Comparison of ENCODE assay signal across 8 cellular contexts in genomic region chr1:112957133-112957812, GRCh38. TPM values are rescaled to one million over a fixed set of nuclear protein-coding genes. Genes with fewer than 3 reads are reported as not detected.
A peak's percentile ranks its signal among the peaks of the same experiment; 100 is the strongest.
DNase-seq lines count a peak whose midpoint lies in the region; ATAC-seq and TF ChIP-seq lines count a peak whose summit lies in the region.

No MANE protein-coding gene starts in this region.

- peak overlapping the region; percentile 43 to 99 (median 95) for H3K27ac Mint-ChIP-seq in CD8-positive, alpha-beta memory T cell

- no peaks in the 10 kb centered on the region for H3K27me3 Mint-ChIP-seq in CD8-positive, alpha-beta memory T cell

- peak overlapping the region; percentile 90 to 100 (median 99) for H3K4me3 Mint-ChIP-seq in CD8-positive, alpha-beta memory T cell

- no peak overlapping the region for H3K9ac ChIP-seq in trophoblast cell (ENCODE audit: low read length)

- BruUV-seq in Panc1 (replicated peaks; lab: Mats Ljungman, UMichigan): no TSS peak

- no peak overlapping the region for H4K12ac ChIP-seq in trophoblast cell (ENCODE audit: low read depth, low read length)

- TF ChIP-seq CTCF in Panc1 (IDR thresholded peaks at IDR 0.05): no peak

- no peaks in the 10 kb centered on the region for H3K36me3 ChIP-seq in CD8-positive, alpha-beta memory T cell (ENCODE audit: insufficient read depth, low read length)
- H3K36me3 ChIP-seq in Panc1 (ENCODE audit: control insufficient read depth, insufficient read depth, low read length) (no peaks in the 10 kb centered on the region; the same call in 1 of the 2 replicates), trophoblast cell (ENCODE audit: control insufficient read depth in 1 of 2, insufficient read depth in 2 of 2, low read length in 2 of 2) (no peaks in the 10 kb centered on the region)

- in situ Hi-C loops in Panc1 (cut with HindIII; ENCODE audit: low pct_unique_long_range_greater_than_20kb, low sequenced_read_pairs): no loop called here

- H2AK5ac ChIP-seq in trophoblast cell (ENCODE audit: low read length): no peak overlapping the region

- CTCF ChIA-PET in CD8-positive, alpha-beta memory T cell (lab: Charles Lee): interaction anchor here (2.6 kb wide), 1 partner anchor 115 kb away, joined by 15 read pairs; the partner anchor contains the start of gene LRIG2
- CTCF ChIA-PET in Panc1 (lab: Charles Lee): no interaction called here

- peak overlapping the region; percentile 18 for H4K8ac ChIP-seq in trophoblast cell (ENCODE audit: low read depth, low read length)

- no peak overlapping the region for H3K18ac ChIP-seq in trophoblast cell (ENCODE audit: low read length)

- no peak overlapping the region for H2BK120ac ChIP-seq in trophoblast cell (ENCODE audit: insufficient read depth, low read length, poor library complexity)

- peak overlapping the region; percentile 42 for H3K4ac ChIP-seq in trophoblast cell (ENCODE audit: low read depth, low read length)

- POLR2A ChIA-PET in CD8-positive, alpha-beta memory T cell (lab: Charles Lee): interaction anchor here (0.6 kb wide), 1 partner anchor 126 kb away, joined by 4 read pairs; no protein-coding TSS in a partner anchor
- POLR2A ChIA-PET in Panc1 (lab: Charles Lee): no interaction called here

- peak overlapping the region; percentile 48 for H2AFZ ChIP-seq in trophoblast cell (ENCODE audit: insufficient read depth, low read length, poor library complexity)

- no peaks in the 10 kb centered on the region for H3K27me3 ChIP-seq in CD8-positive, alpha-beta memory T cell (ENCODE audit: insufficient read depth, low read length, poor library complexity, severe bottlenecking)
- H3K27me3 ChIP-seq in Panc1 (ENCODE audit: control insufficient read depth, insufficient read depth, low read length) (no peaks in the 10 kb centered on the region), trophoblast cell (ENCODE audit: insufficient read depth, low read length) (no peaks in the 10 kb centered on the region)

- peak overlapping the region; percentile 76 for H3K4me3 ChIP-seq in CD8-positive, alpha-beta memory T cell (ENCODE audit: low read length)
- H3K4me3 ChIP-seq in Panc1 (ENCODE audit: low read depth in 2 of 2, low read length in 2 of 2) (peak overlapping the region; percentile 81 to 87), trophoblast cell (ENCODE audit: low read depth, low read length) (peak overlapping the region; percentile 89)

- no CpG with 5 or more reads among the region's 11 CpGs for WGBS in trophoblast cell (ENCODE audit: extremely low coverage, insufficient coverage, insufficient read length)

- no peak overlapping the region for H3K14ac ChIP-seq in trophoblast cell (ENCODE audit: low read length)

- no peak overlapping the region for H2BK5ac ChIP-seq in trophoblast cell (ENCODE audit: low read depth, low read length, poor library complexity)

- H3K4me1 Mint-ChIP-seq in CD8-positive, alpha-beta memory T cell: peaks cover 55 to 72% (median 67%) of the 10 kb centered on the region in 3 donors

- H3K4me2 ChIP-seq in trophoblast cell (ENCODE audit: low read length): peak overlapping the region; percentile 98

- H3K23ac ChIP-seq in trophoblast cell (ENCODE audit: low read length): no peak overlapping the region

- peak; percentile 6 to 54 (median 47) for DNase-seq in CD8-positive, alpha-beta memory T cell
- peak; percentile 36 for DNase-seq in Panc1 (ENCODE audit: low read depth, low spot score)
- peak; percentile 73 for DNase-seq in activated effector memory CD4-positive, alpha-beta T cell treated with anti-CD3 and anti-CD28 coated beads, Interleukin-2, amount 50 U/mL, for 16 hours
- DNase-seq in head of caudate nucleus: peak in 28 of 42 donors; percentile 6 to 69 (median 27)
- no peak for DNase-seq in trophoblast cell

- peaks cover 32% of the 10 kb centered on the region for H3K4me1 ChIP-seq in CD8-positive, alpha-beta memory T cell (ENCODE audit: insufficient read depth, low read length)
- H3K4me1 ChIP-seq in Panc1 (ENCODE audit: control insufficient read depth, insufficient read depth, low read length): peaks cover 5% of the 10 kb centered on the region; the same call in 1 of the 2 replicates
- H3K4me1 ChIP-seq in trophoblast cell (ENCODE audit: control insufficient read depth in 1 of 2, insufficient read depth in 2 of 2, low read length in 2 of 2): peaks cover 0 to 10% of the 10 kb centered on the region in 2 experiments

- H3K9me3 Mint-ChIP-seq in CD8-positive, alpha-beta memory T cell: peaks cover 0 to 3% (median 0%) of the 10 kb centered on the region in 5 donors

- H3K36me3 Mint-ChIP-seq in CD8-positive, alpha-beta memory T cell: peaks cover 0 to 30% (median 8%) of the 10 kb centered on the region in 3 donors

- H3K27ac ChIP-seq in CD8-positive, alpha-beta memory T cell (ENCODE audit: low read depth, low read length): peak overlapping the region; percentile 92
- peak overlapping the region; percentile 89 for H3K27ac ChIP-seq in Panc1 (ENCODE audit: low read length)
- H3K27ac ChIP-seq in trophoblast cell (ENCODE audit: low read depth, low read length): no peak overlapping the region

- peak; percentile 48 for ATAC-seq in GM19395 (IDR thresholded peaks at IDR 0.05; ENCODE audit: unreplicated experiment)
- ATAC-seq in HG03521 (IDR thresholded peaks at IDR 0.05; ENCODE audit: unreplicated experiment): peak; percentile 38
- peak; percentile 15; the same call in 1 of the 2 replicates for ATAC-seq in Panc1
- no peak for ATAC-seq in GM19397 (IDR thresholded peaks at IDR 0.05; ENCODE audit: unreplicated experiment)

- intact Hi-C loops in Panc1 (cut with micrococcal nuclease; ENCODE audit: unreplicated experiment): loop anchor here (10.0 kb wide), 1 partner anchor 88 kb away; no protein-coding TSS in a partner anchor
- intact Hi-C loops in head of caudate nucleus (cut with DNase I): loop anchor here (2.0 to 10.0 kb wide), 3 partner anchors 86 to 242 kb away; partner anchors contain the start of gene PPM1J

- no peaks in the 10 kb centered on the region for H3K9me3 ChIP-seq in CD8-positive, alpha-beta memory T cell (ENCODE audit: low read length)
- H3K9me3 ChIP-seq in Panc1 (ENCODE audit: control insufficient read depth, insufficient read depth, low read depth, low read length): no peaks in the 10 kb centered on the region
- H3K9me3 ChIP-seq in trophoblast cell (ENCODE audit: insufficient read depth, low read depth, low read length): no peaks in the 10 kb centered on the region

- H3K79me2 ChIP-seq in trophoblast cell (ENCODE audit: control insufficient read depth, insufficient read depth, low read length, poor library complexity): peaks cover 11% of the 10 kb centered on the region

- H4K91ac ChIP-seq in trophoblast cell (ENCODE audit: low read depth, low read length): no peak overlapping the region

- H2BK12ac ChIP-seq in trophoblast cell (ENCODE audit: low read length): no peak overlapping the region

- H3K79me1 ChIP-seq in trophoblast cell (ENCODE audit: low read length): peaks cover 10% of the 10 kb centered on the region

RNA-seq across cellular contexts. Expression of gene SLC16A1, which starts 1.3 kb away (rescaled TPM):
- total RNA-seq in CD8-positive, alpha-beta memory T cell: 10 to 100 TPM; 75.3 to 75.8 TPM
- polyA plus RNA-seq in CD8-positive, alpha-beta memory T cell: 12.4 TPM
- total RNA-seq in Panc1 (2021; ENCODE audit: unreplicated experiment): 51.5 TPM
- 60.6 TPM for polyA plus RNA-seq in Panc1 (2012; ENCODE audit: insufficient read length)
- 142 and 143 TPM in 2 replicates for polyA plus RNA-seq in trophoblast cell (2013)

Comparison
In these comparisons a context has a peak if more than half of its experiments do, and no peak if none do; other contexts are left out.
1. DNase-seq: peak in CD8-positive, alpha-beta memory T cell (5 of 5), Panc1 (single experiment), activated effector memory CD4-positive, alpha-beta T cell treated with anti-CD3 and anti-CD28 coated beads, Interleukin-2, amount 50 U/mL, for 16 hours (single experiment) and head of caudate nucleus (28 of 42); none in trophoblast cell (0 of 2).
2. Peak in every context shown above with its lines, with median percentiles within 50 percentile points of each other: H3K4me3 ChIP-seq.